Comparison of ENCODE assay signal across 19 cellular contexts in genomic region chr4:128385199-128385598, GRCh38.
A peak's percentile ranks its signal among the peaks of the same experiment; 100 is the strongest.
DNase-seq lines count a peak whose midpoint lies in the region; ATAC-seq, FAIRE-seq and TF ChIP-seq lines count a peak whose summit lies in the region.
"Had no signal": no experiment of that assay in that cellular context is flagged by ENCODE, and none has a peak within 500 bp of the region (broad histone marks: within the 10 kb centered on the region; RNA-seq: fewer than 3 reads in every experiment).

No MANE protein-coding gene starts in this region.

- TF ChIP-seq EP300 in HepG2 (IDR thresholded peaks at IDR 0.05; ENCODE audit: low read depth in 2 of 2, low read length in 2 of 2) (no peak), HepG2 (CRISPR knock-in tag; IDR thresholded peaks at IDR 0.05; ENCODE audit: borderline replicate concordance) (no peak)

- H3K36me3 ChIP-seq in SJSA1 (no peaks in the 10 kb centered on the region), lower lobe of right lung (no peaks in the 10 kb centered on the region), skeletal muscle satellite cell (ENCODE audit: insufficient read depth, low read length) (no peaks in the 10 kb centered on the region), HepG2 (replicated peaks in 1 of 2; ENCODE audit: control insufficient read depth in 1 of 2, insufficient read depth in 2 of 2, low read length in 2 of 2) (no peaks in the 10 kb centered on the region)

- TF ChIP-seq RAD21 in HepG2 (CRISPR knock-in tag; IDR thresholded peaks at IDR 0.05) = no peak

- ATAC-seq in lower lobe of right lung = no peak
- no peak for ATAC-seq in HepG2
- ATAC-seq: stimulated activated naive B cell treated with anti-CD40 and anti-IgM and Interleukin-4, amounts not matched to agents 10 μg/mL and 1 μg/mL and 100 μg/mL, for 72 hours had no signal

- FAIRE-seq in HepG2 (lab: Jason Lieb, UNC) = no peak
- FAIRE-seq: colon, kidney had no signal

- H3K4me1 ChIP-seq in SJSA1 (replicated peaks) (peaks cover 57% of the 10 kb centered on the region), lower lobe of right lung (peaks cover 18% of the 10 kb centered on the region), skeletal muscle satellite cell (ENCODE audit: control insufficient read depth, insufficient read depth, low read length) (peaks cover 54% of the 10 kb centered on the region), HepG2 (ENCODE audit: insufficient read depth, low read length) (no peaks in the 10 kb centered on the region)
- H3K4me1 ChIP-seq: parathyroid adenoma had no signal

- 14% methylated on average over 4 of the region's 4 CpGs for WGBS in HepG2 (ENCODE audit: low lambda C conversion rate)

- in situ Hi-C loops in HepG2 (cut with HindIII; ENCODE audit: extremely low pct_ligation_motif_present, low pct_unique_long_range_greater_than_20kb) = no loop called here

- no peaks in the 10 kb centered on the region for H4K20me1 ChIP-seq in HepG2 (ENCODE audit: insufficient read depth, low read length)

- BruUV-seq in HepG2 (replicated peaks; lab: Mats Ljungman, UMichigan) = no TSS peak

- no peak for TF ChIP-seq CTCF in lower lobe of right lung (IDR thresholded peaks at IDR 0.05)
- TF ChIP-seq CTCF in HepG2 (CRISPR knock-in tag; IDR thresholded peaks at IDR 0.05) = no peak

- no peaks in the 10 kb centered on the region for H3K79me2 ChIP-seq in HepG2 (ENCODE audit: insufficient read depth, low read length)
- H3K79me2 ChIP-seq: parathyroid adenoma had no signal

- peak overlapping the region; percentile 59 for H3K9ac ChIP-seq in skeletal muscle satellite cell (ENCODE audit: low read depth, low read length)
- no peak overlapping the region for H3K9ac ChIP-seq in HepG2 (ENCODE audit: insufficient read depth, low read depth, low read length)
- H3K9ac ChIP-seq: parathyroid adenoma had no signal

- no peak for TF ChIP-seq POLR2A in HepG2 (IDR thresholded peaks at IDR 0.05; ENCODE audit: insufficient read depth in 1 of 2, low read depth in 2 of 2, low read length in 2 of 2)

- intact Hi-C loops in lower lobe of right lung (cut with DNase I) = no loop called here
- intact Hi-C loops in HepG2 (cut with micrococcal nuclease; ENCODE audit: unreplicated experiment) = loop anchor here (5.0 kb wide), 1 partner anchor 1167 kb away; no protein-coding TSS in a partner anchor

- H3K9me3 ChIP-seq in SJSA1 (replicated peaks) = no peaks in the 10 kb centered on the region
- H3K9me3 ChIP-seq in lower lobe of right lung = no peaks in the 10 kb centered on the region
- no peaks in the 10 kb centered on the region for H3K9me3 ChIP-seq in skeletal muscle satellite cell (replicated peaks; ENCODE audit: low read length)
- H3K9me3 ChIP-seq in HepG2 (ENCODE audit: low read length) = no peaks in the 10 kb centered on the region
- H3K9me3 ChIP-seq: mucosa of descending colon had no signal

- no peak overlapping the region for H3K4me3 ChIP-seq in SJSA1
- no peak overlapping the region for H3K4me3 ChIP-seq in lower lobe of right lung
- no peak overlapping the region for H3K4me3 ChIP-seq in skeletal muscle satellite cell (ENCODE audit: low read length)
- no peak overlapping the region for H3K4me3 ChIP-seq in HepG2 (replicated peaks in 1 of 3; ENCODE audit: insufficient read depth in 1 of 3, low read depth in 2 of 3, low read length in 3 of 3)
- H3K4me3 ChIP-seq: mucosa of descending colon had no signal

- CTCF ChIA-PET in HepG2 (lab: Yijun Ruan, JAX; ENCODE audit: low intra/inter-chr PET ratio, low total read pairs) = no interaction called here

- H3K27me3 ChIP-seq in SJSA1 (replicated peaks) (no peaks in the 10 kb centered on the region), lower lobe of right lung (ENCODE audit: low read depth) (no peaks in the 10 kb centered on the region), skeletal muscle satellite cell (ENCODE audit: control insufficient read depth, insufficient read depth, low read length) (no peaks in the 10 kb centered on the region), HepG2 (ENCODE audit: control insufficient read depth in 1 of 2, insufficient read depth in 2 of 2, low read length in 2 of 2) (no peaks in the 10 kb centered on the region; a peak in 2 of 5 replicates)

- POLR2A ChIA-PET in HepG2 (lab: Yijun Ruan, JAX) = no interaction called here

- H3K4me2 ChIP-seq in skeletal muscle satellite cell (ENCODE audit: low read length) (peak overlapping the region; percentile 63), HepG2 (ENCODE audit: low read depth, low read length) (no peak overlapping the region)

- DNase-seq in DMS53 treated with DMSO at 0.1 percent for 48 hours (lab: John Stamatoyannopoulos, UW; ENCODE audit: unreplicated experiment) (peak; percentile 10), SJSA1 (ENCODE audit: low read depth in 1 of 2, low spot score in 2 of 2) (peak in 1 of 2 experiments; percentile 53), lower lobe of right lung (no peak), NCI-H526 (lab: John Stamatoyannopoulos, UW) (no peak), NCI-H146 (lab: John Stamatoyannopoulos, UW) (no peak), HepG2 (ENCODE audit: low spot score) (no peak), NK-92 (lab: John Stamatoyannopoulos, UW; ENCODE audit: unreplicated experiment) (no peak)
- DNase-seq: activated CD4-positive, CD25-positive, alpha-beta regulatory T cell treated with anti-CD3 and anti-CD28 coated beads, Interleukin-2, amount 50 U/mL, for 72 hours; activated gamma-delta T cell; aorta; kidney; mucosa of descending colon; NCI-H1105 treated with DMSO at 0.1 percent for 48 hours; SHP77 treated with DMSO at 0.1 percent for 48 hours; stimulated activated CD4-positive, alpha-beta T cell treated with anti-CD3 and anti-CD28 coated beads, Interleukin-12 subunit alpha, Interleukin-12 subunit beta, amount 100 ng/mL, for 4 hours; stimulated activated naive B cell treated with anti-CD40 and anti-IgM and Interleukin-4, amounts not matched to agents 10 μg/mL and 1 μg/mL and 100 μg/mL, for 72 hours had no signal

- H3K27ac ChIP-seq in SJSA1 (peak overlapping the region; percentile 95), lower lobe of right lung (peak overlapping the region; percentile 69), HepG2 (ENCODE audit: extremely low read length, insufficient read depth, low read length) (no peak overlapping the region)
- H3K27ac ChIP-seq: parathyroid adenoma had no signal

- H2AFZ ChIP-seq in HepG2 (ENCODE audit: low read length) = no peak overlapping the region
- H2AFZ ChIP-seq: parathyroid adenoma had no signal

TF ChIP-seq in HepG2, 621 proteins besides CTCF, POLR2A, EP300 and RAD21:
- TF ChIP-seq ZNF430 (CRISPR knock-in tag; IDR thresholded peaks at IDR 0.05) (no peak), ZNF432 (CRISPR knock-in tag; IDR thresholded peaks at IDR 0.05; ENCODE audit: borderline replicate concordance) (no peak), SIX4 (CRISPR knock-in tag; IDR thresholded peaks at IDR 0.05) (no peak), NONO (IDR thresholded peaks at IDR 0.05) (no peak), NONO (CRISPR knock-in tag; conservative IDR thresholded peaks at IDR 0.05) (no peak)
